In the genomic region with DNA sequence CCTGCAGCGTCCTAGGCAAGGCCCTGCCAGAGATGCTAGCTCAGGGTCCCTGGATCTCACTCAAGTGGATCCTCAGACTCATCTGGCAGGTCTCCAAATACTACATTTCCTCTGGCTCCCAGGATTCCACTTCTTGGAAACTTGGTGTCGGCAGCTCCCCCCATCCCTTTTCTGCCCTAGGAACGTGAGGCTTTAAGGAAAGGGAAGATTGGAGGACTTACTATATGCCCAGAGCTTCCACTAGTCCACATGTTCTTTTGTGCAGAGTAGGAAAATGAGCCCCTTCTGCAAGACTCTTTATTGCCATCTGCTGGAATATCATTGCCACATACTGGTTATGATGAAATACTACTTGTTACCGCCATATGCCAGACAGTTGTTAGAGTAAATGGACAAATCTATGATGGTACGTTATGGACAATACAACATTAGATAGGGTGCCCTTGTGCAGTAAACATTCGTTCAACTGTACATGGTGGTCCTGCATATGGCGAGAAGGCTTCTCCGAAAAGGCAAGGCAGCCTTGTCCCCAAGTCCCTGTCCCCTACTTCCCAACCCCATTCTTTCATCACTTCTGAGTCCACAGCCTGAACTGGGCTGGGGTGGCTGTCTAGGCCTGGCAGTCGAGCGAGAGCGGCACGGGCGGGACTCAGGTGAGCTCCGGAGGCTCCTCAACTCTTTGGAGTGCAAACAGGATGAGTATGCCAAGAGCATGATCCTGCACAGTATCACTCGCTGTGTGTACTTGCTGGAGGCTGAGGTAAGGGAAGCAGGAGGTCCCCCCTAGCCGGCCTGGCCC, we compare ENCODE assay signal across 9 cellular contexts. TPM values are rescaled to one million over a fixed set of nuclear protein-coding genes. Genes with fewer than 3 reads are reported as not detected.
DNase-seq lines count a peak whose midpoint lies in the region; ATAC-seq and TF ChIP-seq lines count a peak whose summit lies in the region.
"Had no signal": no experiment of that assay in that cellular context is flagged by ENCODE, and none has a peak within 500 bp of the region (broad histone marks: within the 10 kb centered on the region; RNA-seq: fewer than 3 reads in every experiment).

No MANE protein-coding gene starts in this region.

- peak in 1 of 2 donors; percentile 7 for TF ChIP-seq POLR2A in uterus (IDR thresholded peaks at IDR 0.05)

- H3K9me3 Mint-ChIP-seq in activated naive CD4-positive, alpha-beta T cell treated with anti-CD3 and anti-CD28 coated beads, Interleukin-2, amount 50 U/mL, for 72 hours = no peaks in the 10 kb centered on the region

- peak; percentile 62 to 66 for ATAC-seq in activated naive CD4-positive, alpha-beta T cell treated with anti-CD3 and anti-CD28 coated beads, Interleukin-2, amount 50 U/mL, for 72 hours
- ATAC-seq in RWPE2 (ENCODE audit: low read depth) (peak; percentile 68), lower lobe of right lung (peak; percentile 83 to 86)

- H3K4me1 ChIP-seq in RWPE2 (ENCODE audit: insufficient read depth, poor library complexity, severe bottlenecking) (peaks cover 15% of the 10 kb centered on the region), lower lobe of right lung (peaks cover 29% of the 10 kb centered on the region), uterus (peaks cover 6 to 9% of the 10 kb centered on the region in 2 donors)

- H3K4me3 ChIP-seq in RWPE2 (ENCODE audit: severe bottlenecking) (no peak overlapping the region), lower lobe of right lung (no peak overlapping the region), uterus (no peak overlapping the region)

- no peak for DNase-seq in activated naive CD4-positive, alpha-beta T cell treated with anti-CD3 and anti-CD28 coated beads, Interleukin-2, amount 50 U/mL, for 72 hours (ENCODE audit: low spot score in 2 of 2)
- DNase-seq in activated naive CD4-positive, alpha-beta T cell treated with Interleukin-2 at 50 U/mL for 16 hours = no peak
- DNase-seq in NCI-H1092 (lab: John Stamatoyannopoulos, UW) = peak; percentile 20
- no peak for DNase-seq in RWPE2 (ENCODE audit: low spot score)
- peak; percentile 85 for DNase-seq in cerebellar cortex (ENCODE audit: low spot score)
- DNase-seq in lower lobe of right lung = no peak
- peak in 1 of 2 donors; percentile 45 for DNase-seq in uterus
- no peak for DNase-seq in activated effector memory CD4-positive, alpha-beta T cell treated with Interleukin-2 at 50 U/mL for 16 hours

- intact Hi-C loops in lower lobe of right lung (cut with DNase I) (loop anchor here (5.0 kb wide), 1 partner anchor 155 kb away; no protein-coding TSS in a partner anchor), uterus (cut with DNase I; ENCODE audit: low total_unique reads) (loop anchor here (5.0 kb wide), 2 partner anchors 155 to 215 kb away; no protein-coding TSS in a partner anchor)

- no peaks in the 10 kb centered on the region for H3K36me3 ChIP-seq in RWPE2 (ENCODE audit: low read depth)
- no peaks in the 10 kb centered on the region for H3K36me3 ChIP-seq in lower lobe of right lung
- no peaks in the 10 kb centered on the region for H3K36me3 ChIP-seq in uterus

- no peaks in the 10 kb centered on the region for H3K9me3 ChIP-seq in RWPE2 (ENCODE audit: severe bottlenecking)
- H3K9me3 ChIP-seq in lower lobe of right lung = no peaks in the 10 kb centered on the region
- H3K9me3 ChIP-seq in uterus = no peaks in the 10 kb centered on the region

- H3K27ac ChIP-seq in RWPE2 (ENCODE audit: poor library complexity, severe bottlenecking) (no peak overlapping the region), lower lobe of right lung (no peak overlapping the region), uterus (peak overlapping the region; percentile 5 to 6)
- H3K27ac ChIP-seq: epithelial cell of prostate had no signal

- no peaks in the 10 kb centered on the region for H3K36me3 Mint-ChIP-seq in activated naive CD4-positive, alpha-beta T cell treated with anti-CD3 and anti-CD28 coated beads, Interleukin-2, amount 50 U/mL, for 72 hours

- H3K27me3 ChIP-seq in RWPE2 (ENCODE audit: insufficient read depth, poor library complexity, severe bottlenecking) (no peaks in the 10 kb centered on the region), lower lobe of right lung (ENCODE audit: low read depth) (no peaks in the 10 kb centered on the region), uterus (no peaks in the 10 kb centered on the region)

- TF ChIP-seq CTCF in RWPE2 (IDR thresholded peaks at IDR 0.05; ENCODE audit: poor library complexity, severe bottlenecking) = peak; percentile 89
- peak; percentile 83 for TF ChIP-seq CTCF in lower lobe of right lung (IDR thresholded peaks at IDR 0.05)
- peak; percentile 87 to 99 (median 94) for TF ChIP-seq CTCF in uterus (IDR thresholded peaks at IDR 0.05)

- peak overlapping the region; percentile 47 to 93 for H3K27ac Mint-ChIP-seq in activated naive CD4-positive, alpha-beta T cell treated with anti-CD3 and anti-CD28 coated beads, Interleukin-2, amount 50 U/mL, for 72 hours

RNA-seq across cellular contexts. Expression of gene ARMC12, which starts 0.8 kb away (rescaled TPM):
- 1 to 10 TPM; 1.2 to 5.9 TPM for total RNA-seq in activated naive CD4-positive, alpha-beta T cell treated with anti-CD3 and anti-CD28 coated beads, Interleukin-2, amount 50 U/mL, for 72 hours
- total RNA-seq in lower lobe of right lung (not detected), uterus (1 to 10 TPM in 2 of 4 donors, not detected in 2; 1.6 TPM)

RNA-seq across cellular contexts. Expression of gene CLPSL2, which starts 38.8 kb away (rescaled TPM):
- total RNA-seq in activated naive CD4-positive, alpha-beta T cell treated with anti-CD3 and anti-CD28 coated beads, Interleukin-2, amount 50 U/mL, for 72 hours = under 1 TPM in 1 of 2 donors, not detected in 1; 0.74 TPM
- total RNA-seq in lower lobe of right lung = not detected
- total RNA-seq in uterus = not detected

RNA-seq across cellular contexts. Expression of gene CLPSL1, which starts 43.2 kb away (rescaled TPM):
- not detected for total RNA-seq in activated naive CD4-positive, alpha-beta T cell treated with anti-CD3 and anti-CD28 coated beads, Interleukin-2, amount 50 U/mL, for 72 hours
- total RNA-seq in lower lobe of right lung (not detected), uterus (not detected)

RNA-seq across cellular contexts. Expression of gene FKBP5, which starts 48.9 kb away (rescaled TPM):
- 100 to 1,000 TPM in 1 of 2 donors, 10 to 100 TPM in 1; 70.1 to 229 TPM for total RNA-seq in activated naive CD4-positive, alpha-beta T cell treated with anti-CD3 and anti-CD28 coated beads, Interleukin-2, amount 50 U/mL, for 72 hours
- total RNA-seq in lower lobe of right lung = 128 TPM
- 100 to 1,000 TPM in 2 of 4 donors, 10 to 100 TPM in 2; 35.1 to 197 (median 84.5) TPM for total RNA-seq in uterus

RNA-seq across cellular contexts. Expression of gene CLPS, which starts 59.5 kb away (rescaled TPM):
- not detected for total RNA-seq in activated naive CD4-positive, alpha-beta T cell treated with anti-CD3 and anti-CD28 coated beads, Interleukin-2, amount 50 U/mL, for 72 hours
- total RNA-seq in lower lobe of right lung = not detected
- total RNA-seq in uterus = not detected

Comparison
In these comparisons a context has a peak if more than half of its experiments do, and no peak if none do; other contexts are left out.
1. DNase-seq: peak in NCI-H1092 (single experiment) and cerebellar cortex (single experiment); none in activated naive CD4-positive, alpha-beta T cell treated with anti-CD3 and anti-CD28 coated beads, Interleukin-2, amount 50 U/mL, for 72 hours (0 of 2), activated naive CD4-positive, alpha-beta T cell treated with Interleukin-2 at 50 U/mL for 16 hours (single experiment), RWPE2 (single experiment), lower lobe of right lung (single experiment) and activated effector memory CD4-positive, alpha-beta T cell treated with Interleukin-2 at 50 U/mL for 16 hours (single experiment).
2. H3K27ac ChIP-seq: peak in uterus (2 of 2); none in RWPE2 (single experiment) and lower lobe of right lung (single experiment).
3. Peak in every context shown above with its lines, with median percentiles within 50 percentile points of each other: ATAC-seq and CTCF ChIP-seq.